In genomic region chr11:68460741-68461283, GRCh38 we compare ENCODE assay signal across 1 cellular context.
A peak's percentile ranks its signal among the peaks of the same experiment; 100 is the strongest.
TF ChIP-seq lines count a peak whose summit lies in the region.

A gene with protein sequence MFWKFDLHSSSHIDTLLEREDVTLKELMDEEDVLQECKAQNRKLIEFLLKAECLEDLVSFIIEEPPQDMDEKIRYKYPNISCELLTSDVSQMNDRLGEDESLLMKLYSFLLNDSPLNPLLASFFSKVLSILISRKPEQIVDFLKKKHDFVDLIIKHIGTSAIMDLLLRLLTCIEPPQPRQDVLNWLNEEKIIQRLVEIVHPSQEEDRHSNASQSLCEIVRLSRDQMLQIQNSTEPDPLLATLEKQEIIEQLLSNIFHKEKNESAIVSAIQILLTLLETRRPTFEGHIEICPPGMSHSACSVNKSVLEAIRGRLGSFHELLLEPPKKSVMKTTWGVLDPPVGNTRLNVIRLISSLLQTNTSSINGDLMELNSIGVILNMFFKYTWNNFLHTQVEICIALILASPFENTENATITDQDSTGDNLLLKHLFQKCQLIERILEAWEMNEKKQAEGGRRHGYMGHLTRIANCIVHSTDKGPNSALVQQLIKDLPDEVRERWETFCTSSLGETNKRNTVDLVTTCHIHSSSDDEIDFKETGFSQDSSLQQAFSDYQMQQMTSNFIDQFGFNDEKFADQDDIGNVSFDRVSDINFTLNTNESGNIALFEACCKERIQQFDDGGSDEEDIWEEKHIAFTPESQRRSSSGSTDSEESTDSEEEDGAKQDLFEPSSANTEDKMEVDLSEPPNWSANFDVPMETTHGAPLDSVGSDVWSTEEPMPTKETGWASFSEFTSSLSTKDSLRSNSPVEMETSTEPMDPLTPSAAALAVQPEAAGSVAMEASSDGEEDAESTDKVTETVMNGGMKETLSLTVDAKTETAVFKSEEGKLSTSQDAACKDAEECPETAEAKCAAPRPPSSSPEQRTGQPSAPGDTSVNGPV (plus strand): TSS chr11:68460752. CDS start chr11:68537665, 76,913 bp downstream.

TF ChIP-seq in HepG2, 621 proteins besides CTCF, POLR2A, EP300 and RAD21 (continued from another document and continues in another):
- TF ChIP-seq HNF1A (IDR thresholded peaks at IDR 0.05; ENCODE audit: low read depth) (no peak), HNF1A (CRISPR knock-in tag; IDR thresholded peaks at IDR 0.05; ENCODE audit: borderline replicate concordance) (no peak), ATF7-NPFF (CRISPR knock-in tag; IDR thresholded peaks at IDR 0.05; ENCODE audit: low read depth) (peak; percentile 53; the same call in 1 of the 2 replicates), ZNF816 (CRISPR knock-in tag; IDR thresholded peaks at IDR 0.05; ENCODE audit: borderline replicate concordance) (no peak), SOX6 (IDR thresholded peaks at IDR 0.05) (no peak), SOX6 (CRISPR knock-in tag; IDR thresholded peaks at IDR 0.05) (no peak), ZKSCAN1 (IDR thresholded peaks at IDR 0.05; ENCODE audit: low read length) (no peak), SALL2 (CRISPR knock-in tag; IDR thresholded peaks at IDR 0.05) (peak; percentile 12; the same call in 1 of the 2 replicates), SRSF4 (IDR thresholded peaks at IDR 0.05; ENCODE audit: low read depth, low read length, poor library complexity, severe bottlenecking) (no peak), ZNF83 (CRISPR knock-in tag; IDR thresholded peaks at IDR 0.05; ENCODE audit: borderline replicate concordance) (no peak), ZNF720 (CRISPR knock-in tag; IDR thresholded peaks at IDR 0.05) (no peak), IKZF1 (IDR thresholded peaks at IDR 0.05) (no peak), ZNF580 (CRISPR knock-in tag; IDR thresholded peaks at IDR 0.05; ENCODE audit: borderline replicate concordance, low read depth) (no peak), ZKSCAN5 (CRISPR knock-in tag; IDR thresholded peaks at IDR 0.05) (no peak), ZFP37 (CRISPR knock-in tag; IDR thresholded peaks at IDR 0.05; ENCODE audit: borderline replicate concordance) (no peak), MXI1 (IDR thresholded peaks at IDR 0.05; ENCODE audit: borderline replicate concordance, low read depth, low read length) (no peak; the same call in 2 of the 3 replicates), TARDBP (CRISPR knock-in tag; IDR thresholded peaks at IDR 0.05) (peak; percentile 7; the same call in 1 of the 2 replicates), HOXA7 (CRISPR knock-in tag; IDR thresholded peaks at IDR 0.05) (no peak), ZFP90 (CRISPR knock-in tag; IDR thresholded peaks at IDR 0.05; ENCODE audit: borderline replicate concordance) (no peak), KLF11 (CRISPR knock-in tag; IDR thresholded peaks at IDR 0.05) (no peak), ZNF142 (CRISPR knock-in tag; IDR thresholded peaks at IDR 0.05) (no peak), SNAI1 (CRISPR knock-in tag; IDR thresholded peaks at IDR 0.05; ENCODE audit: borderline replicate concordance) (no peak), NFYB (CRISPR knock-in tag; IDR thresholded peaks at IDR 0.05) (no peak), ZNF431 (CRISPR knock-in tag; IDR thresholded peaks at IDR 0.05; ENCODE audit: borderline replicate concordance, low read depth) (no peak), KMT2A (CRISPR knock-in tag; IDR thresholded peaks at IDR 0.05) (0 out of 2 replicates have a peak, but pooled peaks have one; percentile 29), ZNF460 (CRISPR knock-in tag; IDR thresholded peaks at IDR 0.05; ENCODE audit: borderline replicate concordance) (no peak), MEIS2 (CRISPR knock-in tag; IDR thresholded peaks at IDR 0.05) (peak; percentile 30; the same call in 1 of the 2 replicates), RFX5 (IDR thresholded peaks at IDR 0.05; ENCODE audit: low read depth, low read length) (no peak), ZC3H4 (CRISPR knock-in tag; IDR thresholded peaks at IDR 0.05; ENCODE audit: borderline replicate concordance) (no peak), ZSCAN12 (CRISPR knock-in tag; IDR thresholded peaks at IDR 0.05) (no peak), ZMAT3 (CRISPR knock-in tag; conservative IDR thresholded peaks at IDR 0.05) (0 out of 2 replicates have a peak, but pooled peaks have one; percentile 40), SAFB2 (CRISPR knock-in tag; IDR thresholded peaks at IDR 0.05; ENCODE audit: borderline replicate concordance, low read depth) (no peak), KAT2B (IDR thresholded peaks at IDR 0.05; ENCODE audit: borderline replicate concordance, low read depth, low read length) (no peak)
- TF ChIP-seq, protein P1, sequence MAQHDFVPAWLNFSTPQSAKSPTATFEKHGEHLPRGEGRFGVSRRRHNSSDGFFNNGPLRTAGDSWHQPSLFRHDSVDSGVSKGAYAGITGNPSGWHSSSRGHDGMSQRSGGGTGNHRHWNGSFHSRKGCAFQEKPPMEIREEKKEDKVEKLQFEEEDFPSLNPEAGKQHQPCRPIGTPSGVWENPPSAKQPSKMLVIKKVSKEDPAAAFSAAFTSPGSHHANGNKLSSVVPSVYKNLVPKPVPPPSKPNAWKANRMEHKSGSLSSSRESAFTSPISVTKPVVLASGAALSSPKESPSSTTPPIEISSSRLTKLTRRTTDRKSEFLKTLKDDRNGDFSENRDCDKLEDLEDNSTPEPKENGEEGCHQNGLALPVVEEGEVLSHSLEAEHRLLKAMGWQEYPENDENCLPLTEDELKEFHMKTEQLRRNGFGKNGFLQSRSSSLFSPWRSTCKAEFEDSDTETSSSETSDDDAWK (CRISPR knock-in tag; IDR thresholded peaks at IDR 0.05) = no peak
- TF ChIP-seq, protein P2, sequence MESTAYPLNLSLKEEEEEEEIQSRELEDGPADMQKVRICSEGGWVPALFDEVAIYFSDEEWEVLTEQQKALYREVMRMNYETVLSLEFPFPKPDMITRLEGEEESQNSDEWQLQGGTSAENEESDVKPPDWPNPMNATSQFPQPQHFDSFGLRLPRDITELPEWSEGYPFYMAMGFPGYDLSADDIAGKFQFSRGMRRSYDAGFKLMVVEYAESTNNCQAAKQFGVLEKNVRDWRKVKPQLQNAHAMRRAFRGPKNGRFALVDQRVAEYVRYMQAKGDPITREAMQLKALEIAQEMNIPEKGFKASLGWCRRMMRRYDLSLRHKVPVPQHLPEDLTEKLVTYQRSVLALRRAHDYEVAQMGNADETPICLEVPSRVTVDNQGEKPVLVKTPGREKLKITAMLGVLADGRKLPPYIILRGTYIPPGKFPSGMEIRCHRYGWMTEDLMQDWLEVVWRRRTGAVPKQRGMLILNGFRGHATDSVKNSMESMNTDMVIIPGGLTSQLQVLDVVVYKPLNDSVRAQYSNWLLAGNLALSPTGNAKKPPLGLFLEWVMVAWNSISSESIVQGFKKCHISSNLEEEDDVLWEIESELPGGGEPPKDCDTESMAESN (CRISPR knock-in tag; conservative IDR thresholded peaks at IDR 0.05) = no peak; the same call in 1 of the 2 replicates
- TF ChIP-seq, protein P3, sequence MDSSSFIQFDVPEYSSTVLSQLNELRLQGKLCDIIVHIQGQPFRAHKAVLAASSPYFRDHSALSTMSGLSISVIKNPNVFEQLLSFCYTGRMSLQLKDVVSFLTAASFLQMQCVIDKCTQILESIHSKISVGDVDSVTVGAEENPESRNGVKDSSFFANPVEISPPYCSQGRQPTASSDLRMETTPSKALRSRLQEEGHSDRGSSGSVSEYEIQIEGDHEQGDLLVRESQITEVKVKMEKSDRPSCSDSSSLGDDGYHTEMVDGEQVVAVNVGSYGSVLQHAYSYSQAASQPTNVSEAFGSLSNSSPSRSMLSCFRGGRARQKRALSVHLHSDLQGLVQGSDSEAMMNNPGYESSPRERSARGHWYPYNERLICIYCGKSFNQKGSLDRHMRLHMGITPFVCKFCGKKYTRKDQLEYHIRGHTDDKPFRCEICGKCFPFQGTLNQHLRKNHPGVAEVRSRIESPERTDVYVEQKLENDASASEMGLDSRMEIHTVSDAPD (CRISPR knock-in tag; IDR thresholded peaks at IDR 0.05) = no peak
- TF ChIP-seq, protein P4, sequence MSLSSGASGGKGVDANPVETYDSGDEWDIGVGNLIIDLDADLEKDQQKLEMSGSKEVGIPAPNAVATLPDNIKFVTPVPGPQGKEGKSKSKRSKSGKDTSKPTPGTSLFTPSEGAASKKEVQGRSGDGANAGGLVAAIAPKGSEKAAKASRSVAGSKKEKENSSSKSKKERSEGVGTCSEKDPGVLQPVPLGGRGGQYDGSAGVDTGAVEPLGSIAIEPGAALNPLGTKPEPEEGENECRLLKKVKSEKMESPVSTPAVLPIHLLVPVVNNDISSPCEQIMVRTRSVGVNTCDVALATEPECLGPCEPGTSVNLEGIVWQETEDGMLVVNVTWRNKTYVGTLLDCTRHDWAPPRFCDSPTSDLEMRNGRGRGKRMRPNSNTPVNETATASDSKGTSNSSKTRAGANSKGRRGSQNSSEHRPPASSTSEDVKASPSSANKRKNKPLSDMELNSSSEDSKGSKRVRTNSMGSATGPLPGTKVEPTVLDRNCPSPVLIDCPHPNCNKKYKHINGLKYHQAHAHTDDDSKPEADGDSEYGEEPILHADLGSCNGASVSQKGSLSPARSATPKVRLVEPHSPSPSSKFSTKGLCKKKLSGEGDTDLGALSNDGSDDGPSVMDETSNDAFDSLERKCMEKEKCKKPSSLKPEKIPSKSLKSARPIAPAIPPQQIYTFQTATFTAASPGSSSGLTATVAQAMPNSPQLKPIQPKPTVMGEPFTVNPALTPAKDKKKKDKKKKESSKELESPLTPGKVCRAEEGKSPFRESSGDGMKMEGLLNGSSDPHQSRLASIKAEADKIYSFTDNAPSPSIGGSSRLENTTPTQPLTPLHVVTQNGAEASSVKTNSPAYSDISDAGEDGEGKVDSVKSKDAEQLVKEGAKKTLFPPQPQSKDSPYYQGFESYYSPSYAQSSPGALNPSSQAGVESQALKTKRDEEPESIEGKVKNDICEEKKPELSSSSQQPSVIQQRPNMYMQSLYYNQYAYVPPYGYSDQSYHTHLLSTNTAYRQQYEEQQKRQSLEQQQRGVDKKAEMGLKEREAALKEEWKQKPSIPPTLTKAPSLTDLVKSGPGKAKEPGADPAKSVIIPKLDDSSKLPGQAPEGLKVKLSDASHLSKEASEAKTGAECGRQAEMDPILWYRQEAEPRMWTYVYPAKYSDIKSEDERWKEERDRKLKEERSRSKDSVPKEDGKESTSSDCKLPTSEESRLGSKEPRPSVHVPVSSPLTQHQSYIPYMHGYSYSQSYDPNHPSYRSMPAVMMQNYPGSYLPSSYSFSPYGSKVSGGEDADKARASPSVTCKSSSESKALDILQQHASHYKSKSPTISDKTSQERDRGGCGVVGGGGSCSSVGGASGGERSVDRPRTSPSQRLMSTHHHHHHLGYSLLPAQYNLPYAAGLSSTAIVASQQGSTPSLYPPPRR (CRISPR knock-in tag; IDR thresholded peaks at IDR 0.05; ENCODE audit: borderline replicate concordance) = no peak
